10 cellular contexts compared by ENCODE assay signal in the genomic region with DNA sequence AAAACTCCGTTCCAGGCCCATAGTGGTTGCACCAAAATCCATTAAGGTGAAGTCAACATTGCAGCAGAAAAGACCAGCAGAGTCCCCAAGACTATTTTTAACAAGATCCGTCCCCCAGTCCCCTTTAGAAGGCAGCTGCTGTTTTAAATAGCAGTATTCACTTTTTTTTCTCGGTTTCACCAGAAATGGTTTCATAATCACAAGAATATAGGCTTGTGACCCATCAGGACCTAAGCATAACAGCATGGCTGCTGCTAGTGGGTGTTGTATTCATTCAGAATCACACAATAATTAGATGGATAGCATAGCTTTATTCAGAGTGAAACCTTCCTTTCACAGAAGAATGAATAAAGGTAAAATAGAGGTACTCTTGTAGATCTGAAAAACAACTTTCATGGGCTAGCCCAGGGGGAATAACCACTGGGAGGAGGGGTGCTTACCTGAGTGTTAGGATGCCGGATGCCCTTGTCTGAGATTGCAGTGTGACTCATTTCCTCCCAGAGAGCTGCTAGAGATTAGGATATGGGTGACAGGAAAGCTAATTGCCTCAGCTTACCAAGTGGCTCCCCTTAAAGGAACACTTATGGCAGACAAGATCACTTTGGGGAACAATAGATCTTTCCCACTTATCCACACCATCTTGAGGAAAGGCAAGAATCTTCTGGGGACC.
DNase-seq lines count a peak whose midpoint lies in the region; ATAC-seq and TF ChIP-seq lines count a peak whose summit lies in the region.
"Had no signal": no experiment of that assay in that cellular context is flagged by ENCODE, and none has a peak within 500 bp of the region (broad histone marks: within the 10 kb centered on the region; RNA-seq: fewer than 3 reads in every experiment).

No MANE protein-coding gene starts in this region.

- DNase-seq in GM13976 (ENCODE audit: low spot score) (peak; percentile 55), MV-4-11 (lab: John Stamatoyannopoulos, UW) (peak; percentile 19), NCI-H524 treated with DMSO at 0.1 percent for 48 hours (lab: John Stamatoyannopoulos, UW) (no peak), NAMALWA (ENCODE audit: low spot score) (no peak), HUDEP-2 (lab: John Stamatoyannopoulos, UW; ENCODE audit: unreplicated experiment in 76 of 76) (no peak), AML-193 (lab: John Stamatoyannopoulos, UW) (no peak)
- DNase-seq: occipital lobe; stimulated activated CD4-positive, alpha-beta T cell treated with anti-CD3 and anti-CD28 coated beads, Interleukin-2, amount 100 ng/mL, for 48 hours had no signal

- TF ChIP-seq CTCF in GM13976 (IDR thresholded peaks at IDR 0.05; ENCODE audit: borderline replicate concordance, control extremely low read depth, extremely low read depth, insufficient read depth, missing control alignments) = no peak

- ATAC-seq in GM19397 (IDR thresholded peaks at IDR 0.05; ENCODE audit: unreplicated experiment) (peak; percentile 93), HG02870 (IDR thresholded peaks at IDR 0.05; ENCODE audit: unreplicated experiment) (peak; percentile 93)

- in situ Hi-C loops in GM13976 (cut with MboI; ENCODE audit: low sequenced_read_pairs, unreplicated experiment) = no loop called here

Comparison
In these comparisons a context has a peak if more than half of its experiments do, and no peak if none do; other contexts are left out.
1. DNase-seq: peak in GM13976 (single experiment) and MV-4-11 (single experiment); none in NCI-H524 treated with DMSO at 0.1 percent for 48 hours (single experiment), NAMALWA (single experiment), HUDEP-2 (0 of 76) and AML-193 (0 of 2).